In the genomic region with DNA sequence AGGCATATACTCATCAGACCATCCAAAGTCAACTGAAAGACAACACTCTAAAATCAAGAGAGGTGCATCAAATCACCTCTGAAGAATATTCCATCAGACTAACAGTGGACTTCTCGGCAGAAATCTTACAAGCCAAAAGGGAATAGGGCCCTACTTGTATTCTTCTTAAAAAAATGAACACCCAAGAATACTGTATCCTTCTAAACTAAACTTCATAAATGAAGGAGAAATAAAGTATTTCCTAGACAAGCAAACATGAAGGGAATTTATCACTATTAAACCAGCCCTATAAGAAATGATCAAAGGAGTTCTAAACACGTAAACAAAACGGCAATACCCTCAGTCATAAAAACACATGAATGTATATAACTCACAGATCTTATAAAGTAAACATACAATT, we compare ENCODE assay signal across 19 cellular contexts.
DNase-seq lines count a peak whose midpoint lies in the region; ATAC-seq, FAIRE-seq and TF ChIP-seq lines count a peak whose summit lies in the region.
"Had no signal": no experiment of that assay in that cellular context is flagged by ENCODE, and none has a peak within 500 bp of the region (broad histone marks: within the 10 kb centered on the region; RNA-seq: fewer than 3 reads in every experiment).

No MANE protein-coding gene starts in this region.

- H3K4me1 ChIP-seq in HCT116 (ENCODE audit: control insufficient read depth in 1 of 2, insufficient read depth in 2 of 2, low read length in 2 of 2) (no peaks in the 10 kb centered on the region), HEK293 (ENCODE audit: control insufficient read depth, insufficient read depth, low read length) (no peaks in the 10 kb centered on the region), kidney (ENCODE audit: control insufficient read depth in 1 of 2, insufficient read depth in 1 of 2, low read depth in 1 of 2, low read length in 2 of 2) (no peaks in the 10 kb centered on the region)
- H3K4me1 ChIP-seq: BE2C, BLaER1 had no signal

- H3K9me3 ChIP-seq in HCT116 (ENCODE audit: control insufficient read depth in 1 of 2, insufficient read depth in 1 of 2, low read depth in 1 of 2, low read length in 2 of 2): peaks cover 0 to 6% of the 10 kb centered on the region in 2 experiments; a peak in 1 of 4 replicates
- no peaks in the 10 kb centered on the region for H3K9me3 ChIP-seq in HEK293 (ENCODE audit: control insufficient read depth, insufficient read depth, low read depth, low read length)
- peaks cover 4% of the 10 kb centered on the region in 2 donors for H3K9me3 ChIP-seq in kidney (ENCODE audit: control insufficient read depth in 1 of 2, low read length in 2 of 2)
- H3K9me3 ChIP-seq: BE2C had no signal

- DNase-seq in HCT116 (ENCODE audit: low read depth, low spot score): no peak
- no peak for DNase-seq in kidney
- DNase-seq in omental fat pad (ENCODE audit: low spot score): no peak
- no peak for DNase-seq in DMS 273 treated with DMSO at 0.1 percent for 48 hours (lab: John Stamatoyannopoulos, UW)
- DNase-seq: 8988T; ACHN; BE2C; C1 segment of cervical spinal cord; CD4-positive, alpha-beta memory T cell; CD4-positive, CD25-positive, alpha-beta regulatory T cell; CD8-positive, alpha-beta memory T cell; COR-L47; DMS79 treated with DMSO at 0.1 percent for 48 hours; GF-D8 had no signal

- H2AFZ ChIP-seq in HCT116 (ENCODE audit: low read depth, low read length, poor library complexity, severe bottlenecking): no peak overlapping the region

- TF ChIP-seq CTCF in HCT116 (IDR thresholded peaks at IDR 0.05 in 2 of 3, conservative IDR thresholded peaks at IDR 0.05 in 1 of 3; ENCODE audit: borderline replicate concordance in 1 of 3, insufficient read depth in 1 of 3, low read depth in 2 of 3, low read length in 2 of 3) (no peak), HEK293 (tag by site-specific recombination; IDR thresholded peaks at IDR 0.05) (no peak), kidney (IDR thresholded peaks at IDR 0.05; ENCODE audit: borderline replicate concordance, extremely low read depth, insufficient read depth) (no peak), omental fat pad (IDR thresholded peaks at IDR 0.05) (no peak)

- H3K27ac ChIP-seq in HCT116 (ENCODE audit: low read depth, low read length) (no peak overlapping the region), HEK293 (ENCODE audit: extremely low read depth, low read depth, low read length) (no peak overlapping the region), kidney (ENCODE audit: low read depth in 2 of 2, low read length in 2 of 2) (no peak overlapping the region)
- H3K27ac ChIP-seq: BLaER1 had no signal

- BruUV-seq in HCT116 (replicated peaks; lab: Mats Ljungman, UMichigan): no TSS peak

- RAD21 ChIA-PET in HCT116 (lab: Charles Lee; ENCODE audit: low non-redundant PET in 1 of 2, low total read pairs in 2 of 2, uncharacterized antibody in 2 of 2, unreplicated experiment in 2 of 2): no interaction called here

- H3K4me3 ChIP-seq in HCT116 (replicated peaks in 1 of 2; ENCODE audit: low read depth in 1 of 2, low read length in 2 of 2) (no peak overlapping the region), HEK293 (ENCODE audit: low read depth, low read length) (no peak overlapping the region), kidney (ENCODE audit: low read length in 2 of 2) (no peak overlapping the region)
- H3K4me3 ChIP-seq: BLaER1 had no signal

- no peak for TF ChIP-seq RAD21 in HCT116 (IDR thresholded peaks at IDR 0.05; ENCODE audit: low read depth)

- ATAC-seq in HCT116 (no peak), omental fat pad (ENCODE audit: low FRiP score) (no peak)

- no peaks in the 10 kb centered on the region for H3K36me3 ChIP-seq in HCT116 (ENCODE audit: control insufficient read depth in 1 of 2, insufficient read depth in 2 of 2, low read length in 2 of 2)
- no peaks in the 10 kb centered on the region for H3K36me3 ChIP-seq in HEK293 (ENCODE audit: control insufficient read depth in 2 of 2, insufficient read depth in 1 of 2, low read length in 2 of 2)
- no peaks in the 10 kb centered on the region for H3K36me3 ChIP-seq in kidney (ENCODE audit: control insufficient read depth in 1 of 2, insufficient read depth in 2 of 2, low read length in 2 of 2)
- H3K36me3 ChIP-seq: BE2C, BLaER1 had no signal

- no peak overlapping the region for H3K4me2 ChIP-seq in HCT116 (ENCODE audit: low read length)
- H3K4me2 ChIP-seq: BLaER1 had no signal

- peak; percentile 52 for FAIRE-seq in kidney (lab: Jason Lieb, UNC)
- FAIRE-seq: A204.1, GM12892, GM18507 had no signal

- intact Hi-C loops in HCT116 (cut with micrococcal nuclease) (no loop called here), kidney (cut with DNase I) (no loop called here)

- H3K9me2 ChIP-seq in HCT116 (ENCODE audit: insufficient read depth): no peaks in the 10 kb centered on the region

- POLR2A ChIA-PET in HCT116 (lab: Charles Lee) (no interaction called here), HEK293 (lab: Yijun Ruan, JAX) (no interaction called here)

- H3K79me2 ChIP-seq in HCT116 (ENCODE audit: insufficient read depth, low read length): no peaks in the 10 kb centered on the region

- H3K27me3 ChIP-seq in HCT116 (ENCODE audit: insufficient read depth, low read length): no peaks in the 10 kb centered on the region
- H3K27me3 ChIP-seq: BE2C, BLaER1 had no signal

- no peaks in the 10 kb centered on the region for H4K20me1 ChIP-seq in HCT116 (ENCODE audit: insufficient read depth)
- H4K20me1 ChIP-seq: BLaER1 had no signal

- CTCF ChIA-PET in HCT116 (lab: Charles Lee) (no interaction called here), HEK293 (lab: Yijun Ruan, JAX) (no interaction called here)

- H3K9ac ChIP-seq in HCT116 (ENCODE audit: low read length) (no peak overlapping the region), kidney (ENCODE audit: low read length in 2 of 2) (no peak overlapping the region)
- H3K9ac ChIP-seq: BLaER1 had no signal

- no peak for TF ChIP-seq POLR2A in HCT116 (IDR thresholded peaks at IDR 0.05; ENCODE audit: borderline replicate concordance, extremely low read depth, insufficient read depth, insufficient read length)

TF ChIP-seq in HCT116, 20 proteins besides CTCF, POLR2A, EP300 and RAD21:
- TF ChIP-seq, protein P1, sequence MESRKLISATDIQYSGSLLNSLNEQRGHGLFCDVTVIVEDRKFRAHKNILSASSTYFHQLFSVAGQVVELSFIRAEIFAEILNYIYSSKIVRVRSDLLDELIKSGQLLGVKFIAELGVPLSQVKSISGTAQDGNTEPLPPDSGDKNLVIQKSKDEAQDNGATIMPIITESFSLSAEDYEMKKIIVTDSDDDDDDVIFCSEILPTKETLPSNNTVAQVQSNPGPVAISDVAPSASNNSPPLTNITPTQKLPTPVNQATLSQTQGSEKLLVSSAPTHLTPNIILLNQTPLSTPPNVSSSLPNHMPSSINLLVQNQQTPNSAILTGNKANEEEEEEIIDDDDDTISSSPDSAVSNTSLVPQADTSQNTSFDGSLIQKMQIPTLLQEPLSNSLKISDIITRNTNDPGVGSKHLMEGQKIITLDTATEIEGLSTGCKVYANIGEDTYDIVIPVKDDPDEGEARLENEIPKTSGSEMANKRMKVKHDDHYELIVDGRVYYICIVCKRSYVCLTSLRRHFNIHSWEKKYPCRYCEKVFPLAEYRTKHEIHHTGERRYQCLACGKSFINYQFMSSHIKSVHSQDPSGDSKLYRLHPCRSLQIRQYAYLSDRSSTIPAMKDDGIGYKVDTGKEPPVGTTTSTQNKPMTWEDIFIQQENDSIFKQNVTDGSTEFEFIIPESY (IDR thresholded peaks at IDR 0.05; ENCODE audit: extremely low read depth, insufficient replicate concordance, low read length): no peak
- 0 out of 2 replicates have a peak, but pooled peaks have one; percentile 25 for TF ChIP-seq CBX3 (IDR thresholded peaks at IDR 0.05; ENCODE audit: low read depth)

TF ChIP-seq in HEK293, 187 proteins besides CTCF, POLR2A, EP300 and RAD21:
- TF ChIP-seq OVOL3 (tag by site-specific recombination; IDR thresholded peaks at IDR 0.05) (no peak), SETDB1 (IDR thresholded peaks at IDR 0.05; ENCODE audit: insufficient read length, low read length) (peak; percentile 95), TRIM28 (IDR thresholded peaks at IDR 0.05; ENCODE audit: borderline replicate concordance, low read length) (peak; percentile 75; the same call in 1 of the 2 replicates)
